Comparison of ENCODE assay signal across 36 cellular contexts in the genomic region with DNA sequence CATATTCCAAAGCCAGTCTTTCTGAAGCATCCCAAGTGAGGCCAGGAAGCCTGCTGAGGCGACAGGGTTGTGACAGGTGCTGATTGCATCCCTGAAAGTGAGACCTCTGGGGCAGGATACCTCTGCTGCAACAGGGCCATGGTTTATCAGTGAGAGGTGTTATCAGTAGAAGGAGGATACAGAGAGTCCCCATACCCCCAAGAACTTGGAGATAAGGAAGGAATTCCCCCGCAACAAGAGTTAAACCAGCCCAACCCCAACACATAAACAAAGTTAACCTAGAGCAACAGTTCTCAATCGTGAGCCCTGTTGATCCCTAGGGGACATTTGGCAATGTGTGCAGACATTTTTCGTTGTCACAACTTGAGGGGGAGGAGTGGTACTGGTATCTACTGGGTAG.
A peak's percentile ranks its signal among the peaks of the same experiment; 100 is the strongest.
DNase-seq lines count a peak whose midpoint lies in the region; ATAC-seq, FAIRE-seq and TF ChIP-seq lines count a peak whose summit lies in the region.
"Had no signal": no experiment of that assay in that cellular context is flagged by ENCODE, and none has a peak within 500 bp of the region (broad histone marks: within the 10 kb centered on the region; RNA-seq: fewer than 3 reads in every experiment).

No MANE protein-coding gene starts in this region.

- intact Hi-C loops in left ventricle myocardium superior (cut with micrococcal nuclease) = no loop called here
- intact Hi-C loops in CD4-positive, alpha-beta T cell (cut with DNase I, micrococcal nuclease) = no loop called here

- no peak overlapping the region for H3K14ac ChIP-seq in mesenchymal stem cell (ENCODE audit: low read length in 2 of 2)

- H3K36me3 Mint-ChIP-seq in endodermal cell (ENCODE audit: low read depth) = no peaks in the 10 kb centered on the region
- no peaks in the 10 kb centered on the region for H3K36me3 Mint-ChIP-seq in CD4-positive, alpha-beta T cell (ENCODE audit: low read depth)
- H3K36me3 Mint-ChIP-seq: CD14-positive monocyte; CD4-positive, alpha-beta memory T cell; CD4-positive, CD25-positive, alpha-beta regulatory T cell; CD8-positive, alpha-beta memory T cell; CD8-positive, alpha-beta T cell had no signal

- H3K79me1 ChIP-seq in mesenchymal stem cell (replicated peaks; ENCODE audit: low read length, poor library complexity, severe bottlenecking) (no peaks in the 10 kb centered on the region), mesendoderm (ENCODE audit: low read length) (no peaks in the 10 kb centered on the region)

- H3K4me2 ChIP-seq in mesenchymal stem cell (ENCODE audit: low read length, poor library complexity, severe bottlenecking) (no peak overlapping the region), mesendoderm (ENCODE audit: low read length) (no peak overlapping the region)
- H3K4me2 ChIP-seq: A549; BLaER1; BLaER1 treated with 17β-estradiol and CSF1 and Interleukin-3, amounts not matched to agents 10 nM and 100 nM had no signal

- H3K36me3 ChIP-seq in HEK293 (ENCODE audit: control insufficient read depth in 2 of 2, insufficient read depth in 1 of 2, low read length in 2 of 2) = no peaks in the 10 kb centered on the region
- H3K36me3 ChIP-seq in endodermal cell (ENCODE audit: control insufficient read depth, insufficient read depth, low read length) = no peaks in the 10 kb centered on the region
- no peaks in the 10 kb centered on the region for H3K36me3 ChIP-seq in mesenchymal stem cell (ENCODE audit: control insufficient read depth in 1 of 2, insufficient read depth in 2 of 2, low read depth in 1 of 2, low read length in 2 of 2)
- no peaks in the 10 kb centered on the region for H3K36me3 ChIP-seq in mesendoderm (ENCODE audit: control insufficient read depth, insufficient read depth, low read length)
- H3K36me3 ChIP-seq: BE2C; BLaER1; BLaER1 treated with 17β-estradiol and CSF1 and Interleukin-3, amounts not matched to agents 10 nM and 100 nM had no signal

- H3K27me3 ChIP-seq in endodermal cell (ENCODE audit: control insufficient read depth, insufficient read depth, low read length, poor library complexity, severe bottlenecking) = no peaks in the 10 kb centered on the region
- peaks cover 0 to 36% of the 10 kb centered on the region in 2 experiments for H3K27me3 ChIP-seq in mesenchymal stem cell (ENCODE audit: control insufficient read depth in 1 of 2, insufficient read depth in 1 of 2, low read length in 2 of 2)
- no peaks in the 10 kb centered on the region for H3K27me3 ChIP-seq in mesendoderm (ENCODE audit: insufficient read depth, low read length, poor library complexity)
- H3K27me3 ChIP-seq in CD4-positive, alpha-beta T cell (ENCODE audit: control insufficient read depth, insufficient read depth, low read length) = no peaks in the 10 kb centered on the region
- H3K27me3 ChIP-seq: BE2C; BLaER1; BLaER1 treated with 17β-estradiol and CSF1 and Interleukin-3, amounts not matched to agents 10 nM and 100 nM had no signal

- no peak overlapping the region for H2BK12ac ChIP-seq in mesenchymal stem cell (ENCODE audit: low read length in 2 of 2)

- peak overlapping the region; percentile 67 for H3K27ac Mint-ChIP-seq in endodermal cell
- H3K27ac Mint-ChIP-seq in CD4-positive, alpha-beta T cell = no peak overlapping the region
- H3K27ac Mint-ChIP-seq: B cell; CD14-positive monocyte; CD4-positive, alpha-beta memory T cell; CD4-positive, CD25-positive, alpha-beta regulatory T cell; CD8-positive, alpha-beta memory T cell; CD8-positive, alpha-beta T cell had no signal

- H4K5ac ChIP-seq in mesendoderm (ENCODE audit: low read length) = no peak overlapping the region

- no peak overlapping the region for H3K4me3 Mint-ChIP-seq in endodermal cell
- H3K4me3 Mint-ChIP-seq in CD4-positive, alpha-beta T cell = no peak overlapping the region
- H3K4me3 Mint-ChIP-seq: B cell; CD14-positive monocyte; CD4-positive, alpha-beta memory T cell; CD4-positive, CD25-positive, alpha-beta regulatory T cell; CD8-positive, alpha-beta memory T cell; CD8-positive, alpha-beta T cell had no signal

- TF ChIP-seq CTCF in HEK293 (tag by site-specific recombination; IDR thresholded peaks at IDR 0.05) (no peak), endodermal cell (conservative IDR thresholded peaks at IDR 0.05) (no peak)
- TF ChIP-seq CTCF in CD4-positive, alpha-beta T cell (IDR thresholded peaks at IDR 0.05) = no peak

- no peaks in the 10 kb centered on the region for H3K79me2 ChIP-seq in mesendoderm (ENCODE audit: control insufficient read depth, insufficient read depth, low read length)

- H3K18ac ChIP-seq in mesenchymal stem cell (ENCODE audit: low read depth in 1 of 2, low read length in 2 of 2) (no peak overlapping the region), mesendoderm (ENCODE audit: low read length) (no peak overlapping the region)

- ATAC-seq in left ventricle myocardium superior = no peak
- no peak for ATAC-seq in CD4-positive, alpha-beta T cell (ENCODE audit: poor library complexity)
- ATAC-seq: A549; CD8-positive, alpha-beta T cell had no signal

- no peak for DNase-seq in endodermal cell
- DNase-seq in mesenchymal stem cell = no peak
- peak; percentile 93 for DNase-seq in mesendoderm
- no peak for DNase-seq in left ventricle myocardium superior
- no peak for DNase-seq in urothelium cell line (ENCODE audit: low spot score)
- no peak for DNase-seq in CD4-positive, alpha-beta T cell
- DNase-seq in islet precursor cell = no peak
- DNase-seq: 8988T; ACHN; AML-193; BE2C; C1 segment of cervical spinal cord; Calu3; CD4-positive, alpha-beta memory T cell; CD4-positive, CD25-positive, alpha-beta regulatory T cell; CD8-positive, alpha-beta memory T cell; CD8-positive, alpha-beta T cell; COR-L47; DMS 273 treated with DMSO at 0.1 percent for 48 hours; DMS153; DMS53; DMS79; DMS79 treated with DMSO at 0.1 percent for 48 hours; DND-41; EL had no signal

- POLR2A ChIA-PET in HEK293 (lab: Yijun Ruan, JAX) = no interaction called here
- POLR2A ChIA-PET in CD4-positive, alpha-beta T cell (lab: Charles Lee) = no interaction called here

- FAIRE-seq in urothelium cell line (lab: Jason Lieb, UNC) = no peak
- FAIRE-seq: A204.1, A549, D721Med had no signal

- H2BK5ac ChIP-seq in mesenchymal stem cell (ENCODE audit: low read depth, low read length, poor library complexity, severe bottlenecking) (peak overlapping the region; percentile 11), mesendoderm (ENCODE audit: low read length) (peak overlapping the region; percentile 8)

- H4K91ac ChIP-seq in mesenchymal stem cell (ENCODE audit: low read length) = no peak overlapping the region

- peaks cover 2% of the 10 kb centered on the region for H3K9me3 Mint-ChIP-seq in endodermal cell
- peaks cover 7% of the 10 kb centered on the region for H3K9me3 Mint-ChIP-seq in CD4-positive, alpha-beta T cell

- H3K9ac ChIP-seq in endodermal cell (ENCODE audit: extremely low read depth, low read length, poor library complexity, severe bottlenecking) (no peak overlapping the region), mesenchymal stem cell (ENCODE audit: low read length) (no peak overlapping the region), mesendoderm (ENCODE audit: low read length) (no peak overlapping the region)
- H3K9ac ChIP-seq: BLaER1; BLaER1 treated with 17β-estradiol and CSF1 and Interleukin-3, amounts not matched to agents 10 nM and 100 nM had no signal

- no peak overlapping the region for H3K4ac ChIP-seq in mesenchymal stem cell (ENCODE audit: low read depth in 1 of 2, low read length in 2 of 2)
- no peak overlapping the region for H3K4ac ChIP-seq in mesendoderm (ENCODE audit: low read depth, low read length)

- no peaks in the 10 kb centered on the region for H3K9me3 ChIP-seq in HEK293 (ENCODE audit: control insufficient read depth, insufficient read depth, low read depth, low read length)
- H3K9me3 ChIP-seq in endodermal cell (ENCODE audit: control insufficient read depth, low read length) = peaks cover 9% of the 10 kb centered on the region
- peaks cover 9% of the 10 kb centered on the region for H3K9me3 ChIP-seq in mesenchymal stem cell (ENCODE audit: control insufficient read depth, low read length)
- no peaks in the 10 kb centered on the region for H3K9me3 ChIP-seq in CD4-positive, alpha-beta T cell (ENCODE audit: control insufficient read depth, low read length)
- H3K9me3 ChIP-seq: BE2C, Caco-2 had no signal

- no peak overlapping the region for H2BK15ac ChIP-seq in mesenchymal stem cell (ENCODE audit: low read depth, poor library complexity, severe bottlenecking)
- H2BK15ac ChIP-seq in mesendoderm (replicated peaks; ENCODE audit: low read depth) = no peak overlapping the region

- no peak overlapping the region for H2AFZ ChIP-seq in mesenchymal stem cell (ENCODE audit: low read depth, low read length)

- WGBS in endodermal cell (ENCODE audit: insufficient coverage in 1 of 2, insufficient read length in 1 of 2), 2 experiments = 79 to 92% methylated on average over 2 to 4 of the region's 4 CpGs
- WGBS in mesenchymal stem cell = 39% methylated on average over 2 of the region's 4 CpGs
- WGBS in mesendoderm (ENCODE audit: extremely low coverage, insufficient coverage, low lambda C conversion rate) = no CpG with 5 or more reads among the region's 4 CpGs

- H3K4me1 Mint-ChIP-seq in endodermal cell = peaks cover 58% of the 10 kb centered on the region
- H3K4me1 Mint-ChIP-seq in CD4-positive, alpha-beta T cell (ENCODE audit: low read depth) = no peaks in the 10 kb centered on the region
- H3K4me1 Mint-ChIP-seq: B cell; CD14-positive monocyte; CD4-positive, alpha-beta memory T cell; CD4-positive, CD25-positive, alpha-beta regulatory T cell; CD8-positive, alpha-beta memory T cell had no signal

- CTCF ChIA-PET in HEK293 (lab: Yijun Ruan, JAX) = interaction anchor here (0.7 to 1.3 kb wide), 3 partner anchors 161 to 338 kb away, joined by 3 to 9 read pairs (median 3); no protein-coding TSS in a partner anchor
- CTCF ChIA-PET in CD4-positive, alpha-beta T cell (lab: Charles Lee) = no interaction called here

- H3K27ac ChIP-seq in HEK293 (ENCODE audit: extremely low read depth, low read depth, low read length) (no peak overlapping the region), endodermal cell (ENCODE audit: low read depth, low read length) (no peak overlapping the region), mesenchymal stem cell (ENCODE audit: low read length, poor library complexity, severe bottlenecking) (peak overlapping the region; percentile 48), mesendoderm (ENCODE audit: low read depth, low read length) (no peak overlapping the region)
- H3K27ac ChIP-seq in CD4-positive, alpha-beta T cell (ENCODE audit: low read depth, low read length) = no peak overlapping the region
- H3K27ac ChIP-seq: 22Rv1; A549; BLaER1; BLaER1 treated with 17β-estradiol and CSF1 and Interleukin-3, amounts not matched to agents 10 nM and 100 nM; C4-2B had no signal

- no peak overlapping the region for H3K23ac ChIP-seq in mesenchymal stem cell (ENCODE audit: low read length in 2 of 2)
- H3K23ac ChIP-seq in mesendoderm (ENCODE audit: low read length) = no peak overlapping the region

- H2AK5ac ChIP-seq in mesenchymal stem cell (ENCODE audit: low read length, severe bottlenecking) (peak overlapping the region; percentile 6), mesendoderm (ENCODE audit: low read length) (no peak overlapping the region)

- H3K4me3 ChIP-seq in HEK293 (ENCODE audit: low read depth, low read length) (no peak overlapping the region), endodermal cell (ENCODE audit: low read length) (no peak overlapping the region), mesenchymal stem cell (ENCODE audit: insufficient read depth in 1 of 2, low read depth in 1 of 2, low read length in 2 of 2) (no peak overlapping the region), mesendoderm (ENCODE audit: low read length) (no peak overlapping the region)
- H3K4me3 ChIP-seq: A549; BLaER1; BLaER1 treated with 17β-estradiol and CSF1 and Interleukin-3, amounts not matched to agents 10 nM and 100 nM had no signal

- H3K4me1 ChIP-seq in HEK293 (ENCODE audit: control insufficient read depth, insufficient read depth, low read length) = no peaks in the 10 kb centered on the region
- H3K4me1 ChIP-seq in endodermal cell (ENCODE audit: control insufficient read depth, insufficient read depth, low read length) = peaks cover 10% of the 10 kb centered on the region
- peaks cover 9% of the 10 kb centered on the region for H3K4me1 ChIP-seq in mesenchymal stem cell (ENCODE audit: control insufficient read depth, insufficient read depth, low read depth, low read length)
- H3K4me1 ChIP-seq in mesendoderm (ENCODE audit: control insufficient read depth, low read depth, low read length) = peaks cover 17% of the 10 kb centered on the region
- H3K4me1 ChIP-seq: BE2C; BLaER1; BLaER1 treated with 17β-estradiol and CSF1 and Interleukin-3, amounts not matched to agents 10 nM and 100 nM had no signal

- H3K27me3 Mint-ChIP-seq in endodermal cell (ENCODE audit: insufficient read depth) = peaks cover 7% of the 10 kb centered on the region
- peaks cover 4% of the 10 kb centered on the region for H3K27me3 Mint-ChIP-seq in CD4-positive, alpha-beta T cell
- H3K27me3 Mint-ChIP-seq: CD4-positive, alpha-beta memory T cell; CD4-positive, CD25-positive, alpha-beta regulatory T cell had no signal

- H4K8ac ChIP-seq in mesenchymal stem cell (ENCODE audit: low read length) = no peak overlapping the region
- H4K8ac ChIP-seq in mesendoderm (ENCODE audit: low read depth, low read length) = no peak overlapping the region

- no peak overlapping the region for H2BK120ac ChIP-seq in mesenchymal stem cell (ENCODE audit: low read depth, low read length)
- H2BK120ac ChIP-seq in mesendoderm (ENCODE audit: low read depth, low read length) = no peak overlapping the region

- H3K56ac ChIP-seq in mesendoderm (ENCODE audit: low read length) = no peak overlapping the region
